19 cellular contexts compared by ENCODE assay signal in the genomic region with DNA sequence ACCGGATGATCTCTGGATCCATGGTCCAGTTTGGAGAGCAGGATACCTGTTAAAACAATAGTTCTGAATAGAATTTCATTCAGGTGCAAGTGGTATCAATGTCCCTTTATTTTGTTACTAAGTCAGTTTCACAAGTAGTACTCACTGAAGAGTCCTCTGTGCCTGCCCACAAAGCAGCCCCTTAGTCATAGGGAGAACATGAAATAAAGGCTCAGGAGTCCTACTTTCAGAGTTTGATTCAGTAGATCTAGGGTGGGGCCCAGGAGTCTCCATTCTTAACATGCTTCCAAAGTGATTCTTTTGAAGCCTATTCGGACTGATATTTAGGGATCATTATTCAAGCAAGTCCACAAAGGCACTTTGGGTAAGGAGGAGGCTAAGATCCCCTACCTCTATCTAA.
"Had no signal": no experiment of that assay in that cellular context is flagged by ENCODE, and none has a peak within 500 bp of the region (broad histone marks: within the 10 kb centered on the region; RNA-seq: fewer than 3 reads in every experiment).

No MANE protein-coding gene starts in this region.

- H3K27ac Mint-ChIP-seq: natural killer cell treated with Interleukin-12 subunit alpha and Interleukin-12 subunit beta and Interleukin-15 and Interleukin-18, amount 100 ng/mL, for 72 hours; neural progenitor cell had no signal

- DNase-seq: cortex of kidney; effector memory CD4-positive, alpha-beta T cell; esophagus squamous epithelium; foreskin melanocyte; head of caudate nucleus; kidney glomerular epithelial cell; mucosa of descending colon; nucleus accumbens; ovary; sigmoid colon; small intestine; stimulated activated CD4-positive, alpha-beta T cell treated with anti-CD3 and anti-CD28 coated beads, Interleukin-12 subunit alpha, Interleukin-12 subunit beta, amount 100 ng/mL, for 4 hours; stimulated activated naive CD4-positive, alpha-beta T cell treated with Interleukin-2 at 50 U/mL for 16 hours; tibial artery; upper lobe of left lung; uterus had no signal

- H3K4me3 Mint-ChIP-seq: natural killer cell treated with Interleukin-12 subunit alpha and Interleukin-12 subunit beta and Interleukin-15 and Interleukin-18, amount 100 ng/mL, for 72 hours; neural progenitor cell had no signal

- ATAC-seq: left lobe of liver; mucosa of descending colon; natural killer cell treated with Interleukin-12 subunit alpha and Interleukin-12 subunit beta and Interleukin-15 and Interleukin-18, amount 100 ng/mL, for 72 hours had no signal

- H3K27me3 Mint-ChIP-seq: natural killer cell treated with Interleukin-12 subunit alpha and Interleukin-12 subunit beta and Interleukin-15 and Interleukin-18, amount 100 ng/mL, for 72 hours had no signal

- H3K4me1 Mint-ChIP-seq: neural progenitor cell had no signal

- H3K9me3 Mint-ChIP-seq: natural killer cell treated with Interleukin-12 subunit alpha and Interleukin-12 subunit beta and Interleukin-15 and Interleukin-18, amount 100 ng/mL, for 72 hours; neural progenitor cell had no signal
